Comparison of ENCODE assay signal across 30 cellular contexts in genomic region chr7:42027521-42027920, GRCh38.
"Had no signal": no experiment of that assay in that cellular context is flagged by ENCODE, and none has a peak within 500 bp of the region (broad histone marks: within the 10 kb centered on the region; RNA-seq: fewer than 3 reads in every experiment).

No MANE protein-coding gene starts in this region.

- H3K4me1 Mint-ChIP-seq: activated CD4-positive, alpha-beta T cell treated with anti-CD3 and anti-CD28 coated beads for 36 hours; activated CD4-positive, alpha-beta T cell treated with anti-CD3 and anti-CD28 coated beads, Interleukin-2, amount 10 ng/mL, durations not matched to agents 24 days and 14 days; activated CD8-positive, alpha-beta memory T cell treated with anti-CD3 and anti-CD28 coated beads, Interleukin-2, amount 10 ng/mL, durations not matched to agents 7 days and 5 days; activated naive CD4-positive, alpha-beta T cell treated with anti-CD3 and anti-CD28 coated beads, Interleukin-2, amount 10 ng/mL, durations not matched to agents 7 days and 5 days; activated naive CD8-positive, alpha-beta T cell treated with anti-CD3 and anti-CD28 coated beads, Interleukin-2, amount 10 ng/mL, durations not matched to agents 7 days and 5 days; T-helper 17 cell had no signal

- H3K27ac ChIP-seq: brain microvascular endothelial cell, esophagus muscularis mucosa, foreskin keratinocyte, gastrocnemius medialis, heart left ventricle, WERI-Rb-1 had no signal

- H3K4me3 Mint-ChIP-seq: activated CD4-positive, alpha-beta memory T cell treated with anti-CD3 and anti-CD28 coated beads for 36 hours; activated CD4-positive, alpha-beta T cell treated with anti-CD3 and anti-CD28 coated beads for 36 hours; activated CD4-positive, alpha-beta T cell treated with anti-CD3 and anti-CD28 coated beads, Interleukin-2, amount 10 ng/mL, durations not matched to agents 24 days and 14 days; activated CD8-positive, alpha-beta memory T cell treated with anti-CD3 and anti-CD28 coated beads, Interleukin-2, amount 10 ng/mL, durations not matched to agents 7 days and 5 days; activated CD8-positive, alpha-beta T cell treated with anti-CD3 and anti-CD28 coated beads, Interleukin-2, amount 10 ng/mL, durations not matched to agents 7 days and 5 days; activated naive CD4-positive, alpha-beta T cell treated with anti-CD3 and anti-CD28 coated beads, Interleukin-2, amount 10 ng/mL, durations not matched to agents 7 days and 5 days; activated naive CD8-positive, alpha-beta T cell treated with anti-CD3 and anti-CD28 coated beads, Interleukin-2, amount 10 ng/mL, durations not matched to agents 7 days and 5 days; activated T-cell treated with anti-CD3 and anti-CD28 coated beads, Interleukin-2, amount 50 U/mL, for 72 hours; effector memory CD8-positive, alpha-beta T cell; T-helper 17 cell; T-helper 2 cell treated with Interferon-gamma antibody and Interleukin-4, amounts not matched to agents 5 μg/mL and 100 μg/mL, for 36 hours had no signal

- H3K27me3 Mint-ChIP-seq: activated CD4-positive, alpha-beta T cell treated with anti-CD3 and anti-CD28 coated beads, Interleukin-2, amount 10 ng/mL, durations not matched to agents 24 days and 14 days; activated CD8-positive, alpha-beta memory T cell treated with anti-CD3 and anti-CD28 coated beads, Interleukin-2, amount 10 ng/mL, durations not matched to agents 7 days and 5 days; activated naive CD4-positive, alpha-beta T cell treated with anti-CD3 and anti-CD28 coated beads, Interleukin-2, amount 10 ng/mL, durations not matched to agents 7 days and 5 days had no signal

- H3K36me3 Mint-ChIP-seq: activated CD4-positive, alpha-beta memory T cell treated with anti-CD3 and anti-CD28 coated beads for 36 hours; activated CD8-positive, alpha-beta memory T cell treated with anti-CD3 and anti-CD28 coated beads, Interleukin-2, amount 10 ng/mL, durations not matched to agents 7 days and 5 days; activated naive CD4-positive, alpha-beta T cell treated with anti-CD3 and anti-CD28 coated beads, Interleukin-2, amount 10 ng/mL, durations not matched to agents 7 days and 5 days; activated naive CD4-positive, alpha-beta T cell treated with anti-CD3 and anti-CD28 coated beads, Interleukin-2, amount 50 U/mL, for 72 hours; activated naive CD8-positive, alpha-beta T cell treated with anti-CD3 and anti-CD28 coated beads, Interleukin-2, amount 10 ng/mL, durations not matched to agents 7 days and 5 days had no signal

- H3K36me3 ChIP-seq: brain microvascular endothelial cell, gastrocnemius medialis, WERI-Rb-1 had no signal

- H3K9me3 ChIP-seq: esophagus muscularis mucosa, gastrocnemius medialis, heart left ventricle had no signal

- DNase-seq: activated CD4-positive, alpha-beta memory T cell treated with anti-CD3 and anti-CD28 coated beads for 36 hours; activated CD4-positive, alpha-beta T cell treated with anti-CD3 and anti-CD28 coated beads for 36 hours; activated CD4-positive, alpha-beta T cell treated with anti-CD3 and anti-CD28 coated beads, Interleukin-2, amount 10 ng/mL, durations not matched to agents 24 days and 14 days; activated CD4-positive, CD25-positive, alpha-beta regulatory T cell; activated CD4-positive, CD25-positive, alpha-beta regulatory T cell treated with anti-CD3 and anti-CD28 coated beads, Interleukin-2, amount 50 U/mL, for 72 hours; activated CD8-positive, alpha-beta memory T cell treated with anti-CD3 and anti-CD28 coated beads, Interleukin-2, amount 10 ng/mL, durations not matched to agents 7 days and 5 days; activated CD8-positive, alpha-beta memory T cell treated with anti-CD3 and anti-CD28 coated beads, Interleukin-2, amount 50 U/mL, for 4 hours; activated CD8-positive, alpha-beta T cell treated with anti-CD3 and anti-CD28 coated beads, Interleukin-2, amount 10 ng/mL, durations not matched to agents 7 days and 5 days; activated gamma-delta T cell; activated naive CD4-positive, alpha-beta T cell; activated naive CD4-positive, alpha-beta T cell treated with anti-CD3 and anti-CD28 coated beads, Interleukin-2, amount 10 ng/mL, durations not matched to agents 7 days and 5 days; activated naive CD8-positive, alpha-beta T cell treated with anti-CD3 and anti-CD28 coated beads, Interleukin-2, amount 10 ng/mL, durations not matched to agents 7 days and 5 days; activated T-cell treated with anti-CD3 and anti-CD28 coated beads, Interleukin-2, amount 50 U/mL, for 1 hour; activated T-cell treated with anti-CD3 and anti-CD28 coated beads, Interleukin-2, amount 50 U/mL, for 72 hours; brain microvascular endothelial cell; cortex of kidney; dermis blood vessel endothelial cell; effector CD4-positive, alpha-beta T cell; effector memory CD8-positive, alpha-beta T cell; erythroblast; foreskin keratinocyte; gastrocnemius medialis; glutamatergic neuron; heart left ventricle; T-helper 17 cell; T1000; WERI-Rb-1 had no signal

- ATAC-seq: activated CD4-positive, alpha-beta T cell treated with anti-CD3 and anti-CD28 coated beads for 36 hours; activated CD8-positive, alpha-beta memory T cell treated with anti-CD3 and anti-CD28 coated beads, Interleukin-2, amount 10 ng/mL, durations not matched to agents 7 days and 5 days; activated CD8-positive, alpha-beta T cell treated with anti-CD3 and anti-CD28 coated beads, Interleukin-2, amount 10 ng/mL, durations not matched to agents 7 days and 5 days; activated naive CD4-positive, alpha-beta T cell treated with anti-CD3 and anti-CD28 coated beads, Interleukin-2, amount 50 U/mL, for 72 hours; activated T-cell treated with anti-CD3 and anti-CD28 coated beads, Interleukin-2, amount 50 U/mL, for 72 hours; effector memory CD8-positive, alpha-beta T cell; foreskin keratinocyte; gastrocnemius medialis; heart left ventricle; T-helper 17 cell had no signal

- H3K4me3 ChIP-seq: esophagus muscularis mucosa, gastrocnemius medialis, heart left ventricle had no signal

- H3K9me3 Mint-ChIP-seq: activated CD4-positive, alpha-beta memory T cell treated with anti-CD3 and anti-CD28 coated beads for 36 hours; activated CD4-positive, alpha-beta T cell treated with anti-CD3 and anti-CD28 coated beads, Interleukin-2, amount 10 ng/mL, durations not matched to agents 24 days and 14 days; activated naive CD4-positive, alpha-beta T cell treated with anti-CD3 and anti-CD28 coated beads, Interleukin-2, amount 10 ng/mL, durations not matched to agents 7 days and 5 days; activated naive CD4-positive, alpha-beta T cell treated with anti-CD3 and anti-CD28 coated beads, Interleukin-2, amount 50 U/mL, for 72 hours; activated naive CD8-positive, alpha-beta T cell treated with anti-CD3 and anti-CD28 coated beads, Interleukin-2, amount 10 ng/mL, durations not matched to agents 7 days and 5 days; activated T-cell treated with anti-CD3 and anti-CD28 coated beads, Interleukin-2, amount 50 U/mL, for 72 hours; effector memory CD8-positive, alpha-beta T cell; T-helper 2 cell treated with Interferon-gamma antibody and Interleukin-4, amounts not matched to agents 5 μg/mL and 100 μg/mL, for 36 hours had no signal

- H3K27me3 ChIP-seq: brain microvascular endothelial cell, esophagus muscularis mucosa, foreskin keratinocyte, gastrocnemius medialis, heart left ventricle had no signal

- H3K27ac Mint-ChIP-seq: activated CD4-positive, alpha-beta memory T cell treated with anti-CD3 and anti-CD28 coated beads for 36 hours; activated CD4-positive, alpha-beta T cell treated with anti-CD3 and anti-CD28 coated beads for 36 hours; activated CD4-positive, alpha-beta T cell treated with anti-CD3 and anti-CD28 coated beads, Interleukin-2, amount 10 ng/mL, durations not matched to agents 24 days and 14 days; activated CD8-positive, alpha-beta memory T cell treated with anti-CD3 and anti-CD28 coated beads, Interleukin-2, amount 10 ng/mL, durations not matched to agents 7 days and 5 days; activated CD8-positive, alpha-beta T cell treated with anti-CD3 and anti-CD28 coated beads, Interleukin-2, amount 10 ng/mL, durations not matched to agents 7 days and 5 days; activated naive CD4-positive, alpha-beta T cell treated with anti-CD3 and anti-CD28 coated beads, Interleukin-2, amount 10 ng/mL, durations not matched to agents 7 days and 5 days; activated naive CD4-positive, alpha-beta T cell treated with anti-CD3 and anti-CD28 coated beads, Interleukin-2, amount 50 U/mL, for 72 hours; activated naive CD8-positive, alpha-beta T cell treated with anti-CD3 and anti-CD28 coated beads, Interleukin-2, amount 10 ng/mL, durations not matched to agents 7 days and 5 days; activated T-cell treated with anti-CD3 and anti-CD28 coated beads, Interleukin-2, amount 50 U/mL, for 72 hours; effector memory CD8-positive, alpha-beta T cell; T-helper 17 cell; T-helper 2 cell treated with Interferon-gamma antibody and Interleukin-4, amounts not matched to agents 5 μg/mL and 100 μg/mL, for 36 hours had no signal

- H3K4me1 ChIP-seq: foreskin keratinocyte, gastrocnemius medialis, heart left ventricle had no signal
